Comparison of ENCODE assay signal across 1 cellular context in the genomic region with DNA sequence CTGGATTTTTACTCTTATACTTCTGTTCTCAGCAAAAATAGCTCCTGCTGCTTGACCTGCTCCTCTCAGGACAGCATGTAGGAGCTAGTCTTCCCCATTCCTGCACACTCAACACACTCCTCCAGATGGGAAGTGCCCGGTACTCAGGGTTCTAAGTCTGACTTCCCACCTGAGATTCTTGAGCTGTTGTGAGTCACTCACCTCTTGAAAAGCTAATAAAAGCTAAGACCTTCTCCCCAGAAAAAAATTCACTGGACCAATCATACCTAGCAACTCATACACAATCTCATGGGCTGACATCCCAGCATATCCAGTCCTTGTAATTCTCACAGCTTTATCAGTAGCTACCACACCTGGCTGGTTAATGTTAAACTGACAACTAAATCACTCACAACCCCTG.
TF ChIP-seq lines count a peak whose summit lies in the region.

No MANE protein-coding gene starts in this region.

TF ChIP-seq in K562, 482 proteins besides CTCF, POLR2A, EP300 and RAD21 (continues in another document):
- TF ChIP-seq LARP7 (IDR thresholded peaks at IDR 0.05): no peak
- TF ChIP-seq ARID2 (IDR thresholded peaks at IDR 0.05): no peak
- TF ChIP-seq TCF3 (CRISPR knock-in tag; IDR thresholded peaks at IDR 0.05): peak; percentile 29; the same call in 1 of the 2 replicates
- no peak for TF ChIP-seq ZC3H11A (IDR thresholded peaks at IDR 0.05; ENCODE audit: low read depth, low read length)
- no peak for TF ChIP-seq CSDE1 (IDR thresholded peaks at IDR 0.05)
- TF ChIP-seq PTBP1 (IDR thresholded peaks at IDR 0.05; ENCODE audit: low read depth, low read length): no peak
- TF ChIP-seq, protein P1, sequence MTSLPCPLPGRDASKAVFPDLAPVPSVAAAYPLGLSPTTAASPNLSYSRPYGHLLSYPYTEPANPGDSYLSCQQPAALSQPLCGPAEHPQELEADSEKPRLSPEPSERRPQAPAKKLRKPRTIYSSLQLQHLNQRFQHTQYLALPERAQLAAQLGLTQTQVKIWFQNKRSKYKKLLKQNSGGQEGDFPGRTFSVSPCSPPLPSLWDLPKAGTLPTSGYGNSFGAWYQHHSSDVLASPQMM (CRISPR knock-in tag; IDR thresholded peaks at IDR 0.05): no peak
- TF ChIP-seq, protein P2, sequence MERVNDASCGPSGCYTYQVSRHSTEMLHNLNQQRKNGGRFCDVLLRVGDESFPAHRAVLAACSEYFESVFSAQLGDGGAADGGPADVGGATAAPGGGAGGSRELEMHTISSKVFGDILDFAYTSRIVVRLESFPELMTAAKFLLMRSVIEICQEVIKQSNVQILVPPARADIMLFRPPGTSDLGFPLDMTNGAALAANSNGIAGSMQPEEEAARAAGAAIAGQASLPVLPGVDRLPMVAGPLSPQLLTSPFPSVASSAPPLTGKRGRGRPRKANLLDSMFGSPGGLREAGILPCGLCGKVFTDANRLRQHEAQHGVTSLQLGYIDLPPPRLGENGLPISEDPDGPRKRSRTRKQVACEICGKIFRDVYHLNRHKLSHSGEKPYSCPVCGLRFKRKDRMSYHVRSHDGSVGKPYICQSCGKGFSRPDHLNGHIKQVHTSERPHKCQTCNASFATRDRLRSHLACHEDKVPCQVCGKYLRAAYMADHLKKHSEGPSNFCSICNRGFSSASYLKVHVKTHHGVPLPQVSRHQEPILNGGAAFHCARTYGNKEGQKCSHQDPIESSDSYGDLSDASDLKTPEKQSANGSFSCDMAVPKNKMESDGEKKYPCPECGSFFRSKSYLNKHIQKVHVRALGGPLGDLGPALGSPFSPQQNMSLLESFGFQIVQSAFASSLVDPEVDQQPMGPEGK (CRISPR knock-in tag; IDR thresholded peaks at IDR 0.05; ENCODE audit: borderline replicate concordance): no peak
- no peak for TF ChIP-seq KDM1A (IDR thresholded peaks at IDR 0.05)
- TF ChIP-seq LEF1 (IDR thresholded peaks at IDR 0.05): no peak
- no peak for TF ChIP-seq SPI1 (IDR thresholded peaks at IDR 0.05; ENCODE audit: borderline replicate concordance, low read depth, low read length)
- TF ChIP-seq WHSC1 (IDR thresholded peaks at IDR 0.05; ENCODE audit: low read length): no peak
- TF ChIP-seq PHTF2 (CRISPR knock-in tag; IDR thresholded peaks at IDR 0.05): no peak
- peak; percentile 32 for TF ChIP-seq MEIS2 (IDR thresholded peaks at IDR 0.05; ENCODE audit: partially characterized antibody)
- TF ChIP-seq HNRNPH1 (optimal IDR thresholded peaks at IDR 0.05; ENCODE audit: low read depth, low read length): no peak
- peak; percentile 33; the same call in 1 of the 2 replicates for TF ChIP-seq TAL1 (IDR thresholded peaks at IDR 0.05)
- TF ChIP-seq FUS (optimal IDR thresholded peaks at IDR 0.05; ENCODE audit: low read depth, low read length): no peak
- no peak for TF ChIP-seq CEBPB (tag; IDR thresholded peaks at IDR 0.05)
- TF ChIP-seq CBFA2T3 (IDR thresholded peaks at IDR 0.05): peak; percentile 44
- 0 out of 2 replicates have a peak, but pooled peaks have one; percentile 12 for TF ChIP-seq CBFA2T2 (conservative IDR thresholded peaks at IDR 0.05)
- TF ChIP-seq, protein P3, sequence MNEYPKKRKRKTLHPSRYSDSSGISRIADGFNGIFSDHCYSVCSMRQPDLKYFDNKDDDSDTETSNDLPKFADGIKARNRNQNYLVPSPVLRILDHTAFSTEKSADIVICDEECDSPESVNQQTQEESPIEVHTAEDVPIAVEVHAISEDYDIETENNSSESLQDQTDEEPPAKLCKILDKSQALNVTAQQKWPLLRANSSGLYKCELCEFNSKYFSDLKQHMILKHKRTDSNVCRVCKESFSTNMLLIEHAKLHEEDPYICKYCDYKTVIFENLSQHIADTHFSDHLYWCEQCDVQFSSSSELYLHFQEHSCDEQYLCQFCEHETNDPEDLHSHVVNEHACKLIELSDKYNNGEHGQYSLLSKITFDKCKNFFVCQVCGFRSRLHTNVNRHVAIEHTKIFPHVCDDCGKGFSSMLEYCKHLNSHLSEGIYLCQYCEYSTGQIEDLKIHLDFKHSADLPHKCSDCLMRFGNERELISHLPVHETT (CRISPR knock-in tag; conservative IDR thresholded peaks at IDR 0.05 in 1 of 2, IDR thresholded peaks at IDR 0.05 in 1 of 2): no peak
- TF ChIP-seq, protein P4, sequence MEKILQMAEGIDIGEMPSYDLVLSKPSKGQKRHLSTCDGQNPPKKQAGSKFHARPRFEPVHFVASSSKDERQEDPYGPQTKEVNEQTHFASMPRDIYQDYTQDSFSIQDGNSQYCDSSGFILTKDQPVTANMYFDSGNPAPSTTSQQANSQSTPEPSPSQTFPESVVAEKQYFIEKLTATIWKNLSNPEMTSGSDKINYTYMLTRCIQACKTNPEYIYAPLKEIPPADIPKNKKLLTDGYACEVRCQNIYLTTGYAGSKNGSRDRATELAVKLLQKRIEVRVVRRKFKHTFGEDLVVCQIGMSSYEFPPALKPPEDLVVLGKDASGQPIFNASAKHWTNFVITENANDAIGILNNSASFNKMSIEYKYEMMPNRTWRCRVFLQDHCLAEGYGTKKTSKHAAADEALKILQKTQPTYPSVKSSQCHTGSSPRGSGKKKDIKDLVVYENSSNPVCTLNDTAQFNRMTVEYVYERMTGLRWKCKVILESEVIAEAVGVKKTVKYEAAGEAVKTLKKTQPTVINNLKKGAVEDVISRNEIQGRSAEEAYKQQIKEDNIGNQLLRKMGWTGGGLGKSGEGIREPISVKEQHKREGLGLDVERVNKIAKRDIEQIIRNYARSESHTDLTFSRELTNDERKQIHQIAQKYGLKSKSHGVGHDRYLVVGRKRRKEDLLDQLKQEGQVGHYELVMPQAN (IDR thresholded peaks at IDR 0.05; ENCODE audit: borderline replicate concordance): no peak
- TF ChIP-seq XRCC4 (IDR thresholded peaks at IDR 0.05; ENCODE audit: extremely low read depth, insufficient read depth, insufficient read length): no peak
- no peak for TF ChIP-seq SMAD3 (CRISPR knock-in tag; conservative IDR thresholded peaks at IDR 0.05)
- TF ChIP-seq, protein P5, sequence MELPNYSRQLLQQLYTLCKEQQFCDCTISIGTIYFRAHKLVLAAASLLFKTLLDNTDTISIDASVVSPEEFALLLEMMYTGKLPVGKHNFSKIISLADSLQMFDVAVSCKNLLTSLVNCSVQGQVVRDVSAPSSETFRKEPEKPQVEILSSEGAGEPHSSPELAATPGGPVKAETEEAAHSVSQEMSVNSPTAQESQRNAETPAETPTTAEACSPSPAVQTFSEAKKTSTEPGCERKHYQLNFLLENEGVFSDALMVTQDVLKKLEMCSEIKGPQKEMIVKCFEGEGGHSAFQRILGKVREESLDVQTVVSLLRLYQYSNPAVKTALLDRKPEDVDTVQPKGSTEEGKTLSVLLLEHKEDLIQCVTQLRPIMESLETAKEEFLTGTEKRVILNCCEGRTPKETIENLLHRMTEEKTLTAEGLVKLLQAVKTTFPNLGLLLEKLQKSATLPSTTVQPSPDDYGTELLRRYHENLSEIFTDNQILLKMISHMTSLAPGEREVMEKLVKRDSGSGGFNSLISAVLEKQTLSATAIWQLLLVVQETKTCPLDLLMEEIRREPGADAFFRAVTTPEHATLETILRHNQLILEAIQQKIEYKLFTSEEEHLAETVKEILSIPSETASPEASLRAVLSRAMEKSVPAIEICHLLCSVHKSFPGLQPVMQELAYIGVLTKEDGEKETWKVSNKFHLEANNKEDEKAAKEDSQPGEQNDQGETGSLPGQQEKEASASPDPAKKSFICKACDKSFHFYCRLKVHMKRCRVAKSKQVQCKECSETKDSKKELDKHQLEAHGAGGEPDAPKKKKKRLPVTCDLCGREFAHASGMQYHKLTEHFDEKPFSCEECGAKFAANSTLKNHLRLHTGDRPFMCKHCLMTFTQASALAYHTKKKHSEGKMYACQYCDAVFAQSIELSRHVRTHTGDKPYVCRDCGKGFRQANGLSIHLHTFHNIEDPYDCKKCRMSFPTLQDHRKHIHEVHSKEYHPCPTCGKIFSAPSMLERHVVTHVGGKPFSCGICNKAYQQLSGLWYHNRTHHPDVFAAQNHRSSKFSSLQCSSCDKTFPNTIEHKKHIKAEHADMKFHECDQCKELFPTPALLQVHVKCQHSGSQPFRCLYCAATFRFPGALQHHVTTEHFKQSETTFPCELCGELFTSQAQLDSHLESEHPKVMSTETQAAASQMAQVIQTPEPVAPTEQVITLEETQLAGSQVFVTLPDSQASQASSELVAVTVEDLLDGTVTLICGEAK (IDR thresholded peaks at IDR 0.05): no peak
- TF ChIP-seq, protein P5 (CRISPR knock-in tag; IDR thresholded peaks at IDR 0.05): no peak
- TF ChIP-seq RFX1 (IDR thresholded peaks at IDR 0.05): no peak
- no peak for TF ChIP-seq SREBF2 (CRISPR knock-in tag; IDR thresholded peaks at IDR 0.05)
- TF ChIP-seq RAD51 (IDR thresholded peaks at IDR 0.05; ENCODE audit: borderline replicate concordance, low read depth): no peak
- TF ChIP-seq, protein P6, sequence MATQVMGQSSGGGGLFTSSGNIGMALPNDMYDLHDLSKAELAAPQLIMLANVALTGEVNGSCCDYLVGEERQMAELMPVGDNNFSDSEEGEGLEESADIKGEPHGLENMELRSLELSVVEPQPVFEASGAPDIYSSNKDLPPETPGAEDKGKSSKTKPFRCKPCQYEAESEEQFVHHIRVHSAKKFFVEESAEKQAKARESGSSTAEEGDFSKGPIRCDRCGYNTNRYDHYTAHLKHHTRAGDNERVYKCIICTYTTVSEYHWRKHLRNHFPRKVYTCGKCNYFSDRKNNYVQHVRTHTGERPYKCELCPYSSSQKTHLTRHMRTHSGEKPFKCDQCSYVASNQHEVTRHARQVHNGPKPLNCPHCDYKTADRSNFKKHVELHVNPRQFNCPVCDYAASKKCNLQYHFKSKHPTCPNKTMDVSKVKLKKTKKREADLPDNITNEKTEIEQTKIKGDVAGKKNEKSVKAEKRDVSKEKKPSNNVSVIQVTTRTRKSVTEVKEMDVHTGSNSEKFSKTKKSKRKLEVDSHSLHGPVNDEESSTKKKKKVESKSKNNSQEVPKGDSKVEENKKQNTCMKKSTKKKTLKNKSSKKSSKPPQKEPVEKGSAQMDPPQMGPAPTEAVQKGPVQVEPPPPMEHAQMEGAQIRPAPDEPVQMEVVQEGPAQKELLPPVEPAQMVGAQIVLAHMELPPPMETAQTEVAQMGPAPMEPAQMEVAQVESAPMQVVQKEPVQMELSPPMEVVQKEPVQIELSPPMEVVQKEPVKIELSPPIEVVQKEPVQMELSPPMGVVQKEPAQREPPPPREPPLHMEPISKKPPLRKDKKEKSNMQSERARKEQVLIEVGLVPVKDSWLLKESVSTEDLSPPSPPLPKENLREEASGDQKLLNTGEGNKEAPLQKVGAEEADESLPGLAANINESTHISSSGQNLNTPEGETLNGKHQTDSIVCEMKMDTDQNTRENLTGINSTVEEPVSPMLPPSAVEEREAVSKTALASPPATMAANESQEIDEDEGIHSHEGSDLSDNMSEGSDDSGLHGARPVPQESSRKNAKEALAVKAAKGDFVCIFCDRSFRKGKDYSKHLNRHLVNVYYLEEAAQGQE (CRISPR knock-in tag; IDR thresholded peaks at IDR 0.05; ENCODE audit: low read depth): no peak
- TF ChIP-seq, protein P7, sequence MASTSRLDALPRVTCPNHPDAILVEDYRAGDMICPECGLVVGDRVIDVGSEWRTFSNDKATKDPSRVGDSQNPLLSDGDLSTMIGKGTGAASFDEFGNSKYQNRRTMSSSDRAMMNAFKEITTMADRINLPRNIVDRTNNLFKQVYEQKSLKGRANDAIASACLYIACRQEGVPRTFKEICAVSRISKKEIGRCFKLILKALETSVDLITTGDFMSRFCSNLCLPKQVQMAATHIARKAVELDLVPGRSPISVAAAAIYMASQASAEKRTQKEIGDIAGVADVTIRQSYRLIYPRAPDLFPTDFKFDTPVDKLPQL (IDR thresholded peaks at IDR 0.05; ENCODE audit: extremely low read depth, insufficient read length): no peak
- no peak for TF ChIP-seq STAG1 (CRISPR knock-in tag; IDR thresholded peaks at IDR 0.05; ENCODE audit: borderline replicate concordance)
- TF ChIP-seq RBFOX2 (IDR thresholded peaks at IDR 0.05; ENCODE audit: low read depth, low read length): no peak
- TF ChIP-seq ELF1 (tag; IDR thresholded peaks at IDR 0.05): no peak
- no peak for TF ChIP-seq ELF4 (CRISPR knock-in tag; IDR thresholded peaks at IDR 0.05)
- no peak for TF ChIP-seq TOE1 (IDR thresholded peaks at IDR 0.05; ENCODE audit: borderline replicate concordance)
- no peak for TF ChIP-seq TOE1 (CRISPR knock-in tag; IDR thresholded peaks at IDR 0.05; ENCODE audit: borderline replicate concordance, low read depth)
- TF ChIP-seq, protein P8, sequence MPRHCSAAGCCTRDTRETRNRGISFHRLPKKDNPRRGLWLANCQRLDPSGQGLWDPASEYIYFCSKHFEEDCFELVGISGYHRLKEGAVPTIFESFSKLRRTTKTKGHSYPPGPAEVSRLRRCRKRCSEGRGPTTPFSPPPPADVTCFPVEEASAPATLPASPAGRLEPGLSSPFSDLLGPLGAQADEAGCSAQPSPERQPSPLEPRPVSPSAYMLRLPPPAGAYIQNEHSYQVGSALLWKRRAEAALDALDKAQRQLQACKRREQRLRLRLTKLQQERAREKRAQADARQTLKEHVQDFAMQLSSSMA (CRISPR knock-in tag; IDR thresholded peaks at IDR 0.05): no peak
- no peak for TF ChIP-seq ZNF766 (CRISPR knock-in tag; conservative IDR thresholded peaks at IDR 0.05)
- TF ChIP-seq TAF7 (tag; IDR thresholded peaks at IDR 0.05): no peak
- TF ChIP-seq KAT7 (CRISPR knock-in tag; IDR thresholded peaks at IDR 0.05; ENCODE audit: borderline replicate concordance): no peak
